Comparison of ENCODE assay signal across 9 cellular contexts in the genomic region with DNA sequence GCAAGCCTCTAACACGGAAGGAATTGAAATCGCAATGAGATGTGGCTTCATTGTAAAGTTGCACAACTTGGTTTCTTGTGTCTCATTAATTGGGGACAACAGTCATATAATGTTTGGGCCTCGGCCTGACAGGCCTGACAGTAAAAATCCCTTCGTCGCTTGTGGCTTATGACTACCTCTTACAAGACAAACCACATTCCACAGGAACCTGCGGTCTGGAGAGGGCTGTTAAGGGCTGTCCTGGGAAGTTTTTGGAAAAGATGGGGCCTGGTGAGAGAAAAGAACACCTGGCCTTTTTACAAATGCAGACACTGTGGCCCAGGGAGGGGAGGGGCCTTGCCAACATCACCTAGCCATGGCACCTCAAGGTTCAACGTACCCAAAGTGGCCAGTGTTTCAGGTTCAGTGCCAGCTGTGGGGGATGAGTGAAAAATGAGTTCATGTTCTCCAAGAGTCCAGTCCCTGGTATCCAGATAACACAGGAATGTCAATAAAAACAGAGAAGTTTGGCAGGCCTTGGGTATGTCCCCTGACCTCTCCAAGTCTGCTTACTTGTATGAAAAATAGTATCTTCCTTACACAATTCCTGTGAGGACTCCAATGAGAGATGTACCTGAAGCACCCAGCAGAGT. TPM values are rescaled to one million over a fixed set of nuclear protein-coding genes. Genes with fewer than 3 reads are reported as not detected.
A peak's percentile ranks its signal among the peaks of the same experiment; 100 is the strongest.
DNase-seq lines count a peak whose midpoint lies in the region.
"Had no signal": no experiment of that assay in that cellular context is flagged by ENCODE, and none has a peak within 500 bp of the region (broad histone marks: within the 10 kb centered on the region; RNA-seq: fewer than 3 reads in every experiment).

No MANE protein-coding gene starts in this region.

- in situ Hi-C loops in ACHN (cut with HindIII; ENCODE audit: low pct_ligation_motif_present, low pct_unique_long_range_greater_than_20kb, low sequenced_read_pairs) = no loop called here

- peak; percentile 73 for DNase-seq in ACHN
- peak; percentile 44 for DNase-seq in MG63
- peak; percentile 31 for DNase-seq in dedifferentiated amniotic fluid mesenchymal stem cell (ENCODE audit: extremely low spot score)
- no peak for DNase-seq in stimulated activated CD4-positive, alpha-beta T cell treated with anti-CD3 and anti-CD28 coated beads, Interleukin-2, amount 100 ng/mL, for 24 hours
- DNase-seq in NCI-H1930 (lab: John Stamatoyannopoulos, UW) = no peak
- no peak for DNase-seq in activated effector memory CD4-positive, alpha-beta T cell treated with anti-CD3 and anti-CD28 coated beads, Interleukin-2, amount 50 U/mL, for 16 hours
- no peak for DNase-seq in activated naive CD4-positive, alpha-beta T cell (lab: John Stamatoyannopoulos, UW)
- DNase-seq: activated CD8-positive, alpha-beta memory T cell treated with anti-CD3 and anti-CD28 coated beads, Interleukin-2, amount 10 ng/mL, durations not matched to agents 7 days and 5 days had no signal

- H3K4me1 ChIP-seq in mesodermal cell (ENCODE audit: control insufficient read depth, insufficient read depth, low read length, poor library complexity, severe bottlenecking) = peaks cover 66% of the 10 kb centered on the region

- peak overlapping the region; percentile 99 for H3K27ac ChIP-seq in mesodermal cell (ENCODE audit: low read depth, low read length, severe bottlenecking)

- 79 to 82% methylated on average over 3 of the region's 7 CpGs for WGBS in mesodermal cell (ENCODE audit: insufficient coverage in 2 of 2), 2 experiments

- no peaks in the 10 kb centered on the region for H3K9me3 ChIP-seq in MG63
- H3K9me3 ChIP-seq in mesodermal cell (ENCODE audit: control insufficient read depth, low read length) = no peaks in the 10 kb centered on the region

- H3K27me3 ChIP-seq in MG63 = no peaks in the 10 kb centered on the region

- H3K4me3 ChIP-seq in MG63 = no peak overlapping the region
- H3K4me3 ChIP-seq in mesodermal cell (ENCODE audit: extremely low read depth, insufficient read depth, low read length, poor library complexity, severe bottlenecking) = no peak overlapping the region

- H3K36me3 ChIP-seq in MG63 (no peaks in the 10 kb centered on the region; the same call in 1 of the 2 replicates), mesodermal cell (ENCODE audit: control insufficient read depth, insufficient read depth, low read length) (peaks cover 35% of the 10 kb centered on the region)

RNA-seq across cellular contexts. Expression of a gene that starts 22.2 kb away (rescaled TPM):
- 6.0 and 20.0 TPM in 2 replicates for total RNA-seq in MG63 (2014; rRNA removed; shearing (Covaris generic); ENCODE audit: low replicate concordance)
- 16.0 TPM for polyA plus RNA-seq in mesodermal cell (2013, experiment 1 of 2)
- 15.2 TPM for polyA plus RNA-seq in mesodermal cell (2013, experiment 2 of 2)

Comparison
In these comparisons a context has a peak if more than half of its experiments do, and no peak if none do; other contexts are left out.
1. DNase-seq: peak in ACHN (single experiment), MG63 (single experiment) and dedifferentiated amniotic fluid mesenchymal stem cell (single experiment); none in stimulated activated CD4-positive, alpha-beta T cell treated with anti-CD3 and anti-CD28 coated beads, Interleukin-2, amount 100 ng/mL, for 24 hours (0 of 2), NCI-H1930 (0 of 2), activated effector memory CD4-positive, alpha-beta T cell treated with anti-CD3 and anti-CD28 coated beads, Interleukin-2, amount 50 U/mL, for 16 hours (single experiment) and activated naive CD4-positive, alpha-beta T cell (0 of 4).